Comparison of ENCODE assay signal across 8 cellular contexts in the genomic region with DNA sequence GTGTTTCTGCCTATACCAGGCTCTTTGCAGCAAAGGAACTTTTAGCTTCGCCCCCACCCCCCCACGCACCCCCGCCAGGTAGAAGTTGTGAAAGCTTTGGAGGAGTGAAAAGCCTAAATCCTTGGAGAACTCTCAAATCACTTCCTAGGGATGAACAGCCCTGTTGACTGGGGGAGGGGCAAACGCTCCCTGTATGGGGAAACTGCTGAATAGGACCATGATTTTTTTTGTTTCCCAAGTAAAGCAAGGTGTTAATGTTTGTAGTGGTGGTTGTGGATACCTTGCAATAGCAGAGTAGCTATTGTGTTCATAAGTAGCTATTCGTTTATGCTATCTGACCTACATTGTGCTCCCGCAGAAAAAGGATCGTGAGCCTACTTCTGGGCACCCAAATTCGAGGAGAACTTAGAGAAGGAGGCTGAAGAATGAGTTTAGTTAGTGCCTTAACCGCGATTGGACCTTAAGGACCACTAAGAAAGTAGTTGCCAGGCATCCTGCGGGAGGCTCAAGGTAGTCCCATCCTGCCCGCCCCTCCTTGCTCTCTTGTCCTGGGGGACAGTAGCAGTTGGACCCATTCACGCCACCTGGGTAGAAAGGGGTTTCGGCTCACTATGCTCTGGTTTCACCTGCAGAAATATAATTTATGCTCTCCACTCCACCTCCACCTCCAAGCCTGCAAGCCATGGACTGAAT. TPM values are rescaled to one million over a fixed set of nuclear protein-coding genes. Genes with fewer than 3 reads are reported as not detected.
DNase-seq lines count a peak whose midpoint lies in the region; ATAC-seq and TF ChIP-seq lines count a peak whose summit lies in the region.

No MANE protein-coding gene starts in this region.

- WGBS in mesodermal cell (ENCODE audit: insufficient coverage in 2 of 2), 2 experiments, result 44% methylated on average over 8 to 10 of the region's 14 CpGs

- peaks cover 48% of the 10 kb centered on the region for H3K4me1 Mint-ChIP-seq in chondrocyte (ENCODE audit: low read depth)

- H3K36me3 Mint-ChIP-seq in chondrocyte (ENCODE audit: low read depth), result peaks cover 25% of the 10 kb centered on the region

- no peaks in the 10 kb centered on the region for H3K9me3 ChIP-seq in mesodermal cell (ENCODE audit: control insufficient read depth, low read length)
- H3K9me3 ChIP-seq in uterus, result no peaks in the 10 kb centered on the region

- DNase-seq in COLO668 (lab: John Stamatoyannopoulos, UW; ENCODE audit: unreplicated experiment) (peak; percentile 57), NB4 (ENCODE audit: low read depth) (no peak), chondrocyte (ENCODE audit: low spot score) (no peak), uterus (peak; percentile 51 to 63)
- DNase-seq in activated CD8-positive, alpha-beta memory T cell treated with anti-CD3 and anti-CD28 coated beads for 24 hours, result no peak

- peak overlapping the region; percentile 92 for H3K4me3 Mint-ChIP-seq in chondrocyte (ENCODE audit: unreplicated experiment)

- no peak for TF ChIP-seq POLR2A in NB4 (IDR thresholded peaks at IDR 0.05; ENCODE audit: extremely low read depth, insufficient read length)
- no peak for TF ChIP-seq POLR2A in uterus (IDR thresholded peaks at IDR 0.05)

- H3K4me3 ChIP-seq in NB4 (ENCODE audit: low read depth, low read length) (peak overlapping the region; percentile 69), mesodermal cell (ENCODE audit: extremely low read depth, insufficient read depth, low read length, poor library complexity, severe bottlenecking) (peak overlapping the region; percentile 82), uterus (peak overlapping the region; percentile 78 to 99)

- no peaks in the 10 kb centered on the region for H3K27me3 ChIP-seq in uterus

- no peaks in the 10 kb centered on the region for H3K9me3 Mint-ChIP-seq in chondrocyte (ENCODE audit: low read depth)

- no peaks in the 10 kb centered on the region for H3K27me3 Mint-ChIP-seq in chondrocyte (ENCODE audit: low read depth)

- intact Hi-C loops in uterus (cut with DNase I; ENCODE audit: low total_unique reads), result loop anchor here (5.0 kb wide), 1 partner anchor 143 kb away; no protein-coding TSS in a partner anchor

- peaks cover 32% of the 10 kb centered on the region for H3K36me3 ChIP-seq in mesodermal cell (ENCODE audit: control insufficient read depth, insufficient read depth, low read length)
- H3K36me3 ChIP-seq in uterus, result no peaks in the 10 kb centered on the region

- peak overlapping the region; percentile 92 for H3K27ac ChIP-seq in mesodermal cell (ENCODE audit: low read depth, low read length, severe bottlenecking)
- peak overlapping the region; percentile 98 to 100 for H3K27ac ChIP-seq in uterus

- peak overlapping the region; percentile 95 for H3K27ac Mint-ChIP-seq in chondrocyte (ENCODE audit: unreplicated experiment)

- TF ChIP-seq CTCF in NB4 (IDR thresholded peaks at IDR 0.05; ENCODE audit: low read depth, low read length), result no peak
- no peak for TF ChIP-seq CTCF in chondrocyte (IDR thresholded peaks at IDR 0.05)
- no peak for TF ChIP-seq CTCF in uterus (IDR thresholded peaks at IDR 0.05)

- H3K4me1 ChIP-seq in mesodermal cell (ENCODE audit: control insufficient read depth, insufficient read depth, low read length, poor library complexity, severe bottlenecking) (peaks cover 19% of the 10 kb centered on the region), uterus (peaks cover 8% of the 10 kb centered on the region in 2 donors)

- ATAC-seq in HG03159 (IDR thresholded peaks at IDR 0.05; ENCODE audit: unreplicated experiment) (no peak), GM21381 (IDR thresholded peaks at IDR 0.05; ENCODE audit: unreplicated experiment) (no peak)

RNA-seq across cellular contexts. Expression of a gene that starts 0.9 kb away (rescaled TPM):
- total RNA-seq in chondrocyte (41.0 to 53.5 TPM (median 42.2 TPM) in 3 replicates), uterus (100 to 1,000 TPM; 112 to 387 (median 295) TPM)
- polyA plus RNA-seq in mesodermal cell (2013, experiment 1 of 2), result 51.8 TPM
- 46.6 TPM for polyA plus RNA-seq in mesodermal cell (2013, experiment 2 of 2)

Comparison
In these comparisons a context has a peak if more than half of its experiments do, and no peak if none do; other contexts are left out.
1. DNase-seq: peak in COLO668 (single experiment) and uterus (2 of 2); none in NB4 (single experiment), chondrocyte (single experiment) and activated CD8-positive, alpha-beta memory T cell treated with anti-CD3 and anti-CD28 coated beads for 24 hours (single experiment).
2. Peak in every context shown above with its lines, with median percentiles within 50 percentile points of each other: H3K4me3 ChIP-seq.